Comparison of ENCODE assay signal across 18 cellular contexts in genomic region chr12:20125259-20125919, GRCh38.
DNase-seq lines count a peak whose midpoint lies in the region; ATAC-seq, FAIRE-seq and TF ChIP-seq lines count a peak whose summit lies in the region.
"Had no signal": no experiment of that assay in that cellular context is flagged by ENCODE, and none has a peak within 500 bp of the region (broad histone marks: within the 10 kb centered on the region; RNA-seq: fewer than 3 reads in every experiment).

No MANE protein-coding gene starts in this region.

- no peaks in the 10 kb centered on the region for H3K36me3 Mint-ChIP-seq in astrocyte (ENCODE audit: low read depth, unreplicated experiment)

- FAIRE-seq in astrocyte (lab: Jason Lieb, UNC) = no peak
- FAIRE-seq: GM12892, K562 had no signal

- TF ChIP-seq POLR2A in spleen (IDR thresholded peaks at IDR 0.05) = no peak

- H3K27me3 ChIP-seq in astrocyte (ENCODE audit: insufficient read depth, low read length) (no peaks in the 10 kb centered on the region), left ventricle myocardium inferior (ENCODE audit: low read depth) (no peaks in the 10 kb centered on the region), spleen (replicated peaks in 1 of 7) (no peaks in the 10 kb centered on the region)
- H3K27me3 ChIP-seq: BLaER1 treated with 17β-estradiol and CSF1 and Interleukin-3, amounts not matched to agents 10 nM and 100 nM had no signal

- H3K4me1 Mint-ChIP-seq in astrocyte (ENCODE audit: low read depth, unreplicated experiment) = no peaks in the 10 kb centered on the region

- 46 to 76% (median 57%) methylated on average over 2 of the region's 2 CpGs for WGBS in spleen, 5 donors

- intact Hi-C loops in left ventricle myocardium inferior (cut with micrococcal nuclease) = no loop called here
- intact Hi-C loops in sciatic nerve (cut with DNase I) = no loop called here
- intact Hi-C loops in spleen (cut with DNase I; ENCODE audit: low total_unique reads) = no loop called here

- no peaks in the 10 kb centered on the region for H4K20me1 ChIP-seq in astrocyte (ENCODE audit: insufficient read depth, low read length)
- H4K20me1 ChIP-seq: BLaER1 treated with 17β-estradiol and CSF1 and Interleukin-3, amounts not matched to agents 10 nM and 100 nM had no signal

- no peak overlapping the region for H3K4me3 Mint-ChIP-seq in astrocyte (ENCODE audit: unreplicated experiment)
- H3K4me3 Mint-ChIP-seq: GM23338 had no signal

- H3K9me3 ChIP-seq in astrocyte (ENCODE audit: insufficient read depth, low read depth, low read length) (no peaks in the 10 kb centered on the region), left ventricle myocardium inferior (replicated peaks) (no peaks in the 10 kb centered on the region), spleen (no peaks in the 10 kb centered on the region)
- H3K9me3 ChIP-seq: BLaER1 treated with 17β-estradiol and CSF1 and Interleukin-3, amounts not matched to agents 10 nM and 100 nM had no signal

- TF ChIP-seq CTCF in astrocyte (IDR thresholded peaks at IDR 0.05; ENCODE audit: insufficient read depth, low read depth, low read length) (no peak), left ventricle myocardium inferior (IDR thresholded peaks at IDR 0.05; ENCODE audit: borderline replicate concordance) (no peak), spleen (IDR thresholded peaks at IDR 0.05 in 8 of 11, conservative IDR thresholded peaks at IDR 0.05 in 3 of 11) (no peak)

- no peaks in the 10 kb centered on the region for H3K9me3 Mint-ChIP-seq in astrocyte (ENCODE audit: unreplicated experiment)
- H3K9me3 Mint-ChIP-seq: GM23338 had no signal

- no peaks in the 10 kb centered on the region for H3K79me2 ChIP-seq in astrocyte (ENCODE audit: insufficient read depth, low read length)

- H3K4me1 ChIP-seq in astrocyte (ENCODE audit: insufficient read depth, low read length) (no peaks in the 10 kb centered on the region), left ventricle myocardium inferior (peaks cover 10% of the 10 kb centered on the region), spleen (no peaks in the 10 kb centered on the region)
- H3K4me1 ChIP-seq: BLaER1 treated with 17β-estradiol and CSF1 and Interleukin-3, amounts not matched to agents 10 nM and 100 nM had no signal

- H3K27ac ChIP-seq in astrocyte (ENCODE audit: low read depth, low read length) = no peak overlapping the region
- H3K27ac ChIP-seq in left ventricle myocardium inferior (replicated peaks) = peak overlapping the region; percentile 27
- H3K27ac ChIP-seq in spleen = no peak overlapping the region
- H3K27ac ChIP-seq: BLaER1 treated with 17β-estradiol and CSF1 and Interleukin-3, amounts not matched to agents 10 nM and 100 nM; PC-9 had no signal

- H3K4me3 ChIP-seq in astrocyte (ENCODE audit: insufficient read depth, low read depth, low read length) (no peak overlapping the region), left ventricle myocardium inferior (no peak overlapping the region), spleen (no peak overlapping the region)
- H3K4me3 ChIP-seq: BLaER1 treated with 17β-estradiol and CSF1 and Interleukin-3, amounts not matched to agents 10 nM and 100 nM; GM23338; K562; PC-9 had no signal

- peak; percentile 78 for ATAC-seq in sciatic nerve
- ATAC-seq in GM18498 (IDR thresholded peaks at IDR 0.05; ENCODE audit: unreplicated experiment) = no peak
- ATAC-seq: GM23338, HCT116, K562 had no signal

- no peaks in the 10 kb centered on the region for H3K36me3 ChIP-seq in astrocyte (ENCODE audit: insufficient read depth, low read length)
- no peaks in the 10 kb centered on the region for H3K36me3 ChIP-seq in left ventricle myocardium inferior
- H3K36me3 ChIP-seq in spleen = no peaks in the 10 kb centered on the region
- H3K36me3 ChIP-seq: BLaER1 treated with 17β-estradiol and CSF1 and Interleukin-3, amounts not matched to agents 10 nM and 100 nM had no signal

- H3K27ac Mint-ChIP-seq in astrocyte (ENCODE audit: unreplicated experiment) = no peak overlapping the region
- H3K27ac Mint-ChIP-seq: GM23338 had no signal

- H3K27me3 Mint-ChIP-seq in astrocyte (ENCODE audit: low read depth, unreplicated experiment) = no peaks in the 10 kb centered on the region

- H2AFZ ChIP-seq in astrocyte (ENCODE audit: low read depth, low read length) = no peak overlapping the region
- H2AFZ ChIP-seq: GM23338, PC-9 had no signal

- no peak overlapping the region for H3K4me2 ChIP-seq in astrocyte (ENCODE audit: low read length)
- H3K4me2 ChIP-seq: BLaER1 treated with 17β-estradiol and CSF1 and Interleukin-3, amounts not matched to agents 10 nM and 100 nM; GM23338; PC-9 had no signal

- H3K9ac ChIP-seq in astrocyte (ENCODE audit: low read length) = no peak overlapping the region
- H3K9ac ChIP-seq: BLaER1 treated with 17β-estradiol and CSF1 and Interleukin-3, amounts not matched to agents 10 nM and 100 nM had no signal

- peak; percentile 49 for DNase-seq in EH (ENCODE audit: low read depth)
- peak; percentile 8 for DNase-seq in astrocyte (ENCODE audit: low read depth)
- DNase-seq in left ventricle myocardium inferior = no peak
- DNase-seq in sciatic nerve (ENCODE audit: low spot score) = no peak
- DNase-seq in LoVo (ENCODE audit: low spot score) = no peak
- DNase-seq in spleen = no peak
- DNase-seq: DND-41, GDM1, NCI-H1417 treated with DMSO at 0.1 percent for 48 hours, NCI-H2029 treated with DMSO at 0.1 percent for 48 hours, NCI-H524, PC-9 had no signal

Comparison
In these comparisons a context has a peak if more than half of its experiments do, and no peak if none do; other contexts are left out.
1. DNase-seq: peak in EH (single experiment) and astrocyte (single experiment); none in left ventricle myocardium inferior (single experiment), sciatic nerve (single experiment), LoVo (single experiment) and spleen (single experiment).